Comparison of ENCODE assay signal across 33 cellular contexts in the genomic region with DNA sequence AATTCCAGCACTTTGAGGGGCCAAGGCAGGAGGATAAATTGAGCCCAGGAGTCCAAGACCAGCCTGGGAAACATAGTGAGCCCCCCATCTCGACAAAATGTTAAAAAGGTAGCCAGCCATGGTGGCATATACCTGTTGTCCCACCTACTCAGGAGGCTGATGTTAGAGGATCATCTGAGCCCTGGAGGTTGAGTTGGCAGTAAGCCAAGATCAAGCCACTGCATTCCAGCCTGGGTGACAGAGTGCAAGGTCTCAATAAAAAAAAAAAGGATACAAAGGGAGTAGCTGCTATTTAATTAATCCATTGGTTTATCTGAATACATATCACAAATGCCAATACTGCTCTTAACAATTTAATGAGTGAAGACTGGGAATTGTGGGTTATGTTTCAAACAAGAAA.
"Had no signal": no experiment of that assay in that cellular context is flagged by ENCODE, and none has a peak within 500 bp of the region (broad histone marks: within the 10 kb centered on the region; RNA-seq: fewer than 3 reads in every experiment).

No MANE protein-coding gene starts in this region.

- ATAC-seq: activated naive CD4-positive, alpha-beta T cell treated with anti-CD3 and anti-CD28 coated beads, Interleukin-2, amount 50 U/mL, for 72 hours; activated naive CD8-positive, alpha-beta T cell treated with anti-CD3 and anti-CD28 coated beads, Interleukin-2, amount 50 U/mL, for 24 hours; activated T-cell treated with anti-CD3 and anti-CD28 coated beads, Interleukin-2, amount 50 U/mL, for 4 hours; activated T-cell treated with anti-CD3 and anti-CD28 coated beads, Interleukin-2, amount 50 U/mL, for 72 hours; activated T-helper 17 cell treated with anti-CD3 and anti-CD28 coated beads, Interleukin-2, amount 50 U/mL, for 72 hours; body of pancreas had no signal

- H3K4me1 ChIP-seq: adrenal gland, ascending aorta, body of pancreas, breast epithelium had no signal

- H3K27ac ChIP-seq: adrenal gland, ascending aorta, body of pancreas, brain microvascular endothelial cell, breast epithelium, cardiac muscle cell had no signal

- FAIRE-seq: astrocyte, bronchial epithelial cell, colon had no signal

- H3K27me3 ChIP-seq: adrenal gland, ascending aorta, body of pancreas, brain microvascular endothelial cell, breast epithelium, cardiac muscle cell had no signal

- H3K36me3 ChIP-seq: adrenal gland, ascending aorta, brain microvascular endothelial cell, breast epithelium, cardiac muscle cell had no signal

- H3K4me3 ChIP-seq: adrenal gland, ascending aorta, body of pancreas, breast epithelium, cardiac muscle cell had no signal

- H3K9me3 ChIP-seq: adrenal gland, ascending aorta, body of pancreas, breast epithelium had no signal

- DNase-seq: activated effector memory CD4-positive, alpha-beta T cell treated with anti-CD3 and anti-CD28 coated beads, Interleukin-2, amount 50 U/mL, for 16 hours; activated effector memory CD4-positive, alpha-beta T cell treated with Interleukin-2 at 50 U/mL for 16 hours; activated gamma-delta T cell; activated gamma-delta T cell treated with Interleukin-2 at 50 U/mL for 16 hours; activated naive CD4-positive, alpha-beta T cell; activated naive CD4-positive, alpha-beta T cell treated with anti-CD3 and anti-CD28 coated beads for 36 hours; activated naive CD4-positive, alpha-beta T cell treated with anti-CD3 and anti-CD28 coated beads, Interleukin-2, amount 10 ng/mL, durations not matched to agents 7 days and 5 days; activated naive CD4-positive, alpha-beta T cell treated with anti-CD3 and anti-CD28 coated beads, Interleukin-2, amount 50 U/mL, for 16 hours; activated naive CD4-positive, alpha-beta T cell treated with Interleukin-2 at 50 U/mL for 16 hours; activated naive CD8-positive, alpha-beta T cell treated with anti-CD3 and anti-CD28 coated beads for 36 hours; activated naive CD8-positive, alpha-beta T cell treated with anti-CD3 and anti-CD28 coated beads, Interleukin-2, amount 10 ng/mL, durations not matched to agents 7 days and 5 days; activated naive CD8-positive, alpha-beta T cell treated with anti-CD3 and anti-CD28 coated beads, Interleukin-2, amount 50 U/mL, for 24 hours; activated T-cell treated with anti-CD3 and anti-CD28 coated beads, Interleukin-2, amount 50 U/mL, for 4 hours; activated T-cell treated with anti-CD3 and anti-CD28 coated beads, Interleukin-2, amount 50 U/mL, for 48 hours; activated T-cell treated with anti-CD3 and anti-CD28 coated beads, Interleukin-2, amount 50 U/mL, for 72 hours; adrenal gland; amniotic stem cell; amygdala; anterior cingulate cortex; aorta; body of pancreas; brain microvascular endothelial cell; caudate nucleus; central memory CD4-positive, alpha-beta T cell; cerebellar nuclear complex had no signal
